In the genomic region with DNA sequence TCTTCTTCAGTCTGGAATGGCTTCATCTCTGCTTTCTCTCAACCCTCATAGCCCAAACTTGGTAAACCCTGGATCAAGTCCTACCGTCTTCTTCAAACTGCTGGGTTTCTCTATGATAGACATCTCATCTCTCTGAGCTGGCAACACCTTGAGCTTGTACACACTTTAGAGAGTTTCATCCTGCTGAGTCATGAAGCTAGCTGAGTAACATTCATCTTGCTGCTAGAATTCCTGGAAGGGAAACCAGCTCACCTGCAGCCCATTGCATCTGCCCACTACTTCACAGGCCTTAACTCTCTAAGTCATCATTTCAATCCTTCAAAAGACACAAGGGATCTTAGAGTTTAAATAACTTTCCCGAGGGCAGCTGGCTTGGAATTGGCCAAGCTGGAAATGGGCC, we compare ENCODE assay signal across 14 cellular contexts.
DNase-seq lines count a peak whose midpoint lies in the region; ATAC-seq, FAIRE-seq and TF ChIP-seq lines count a peak whose summit lies in the region.
"Had no signal": no experiment of that assay in that cellular context is flagged by ENCODE, and none has a peak within 500 bp of the region (broad histone marks: within the 10 kb centered on the region; RNA-seq: fewer than 3 reads in every experiment).

No MANE protein-coding gene starts in this region.

- H2BK15ac ChIP-seq in mesendoderm (replicated peaks; ENCODE audit: low read depth), result no peak overlapping the region

- no peak overlapping the region for H3K27ac ChIP-seq in mesendoderm (ENCODE audit: low read depth, low read length)
- H3K27ac ChIP-seq: HL-60 had no signal

- H2BK5ac ChIP-seq in mesendoderm (ENCODE audit: low read length), result no peak overlapping the region

- H3K36me3 ChIP-seq in bronchial epithelial cell (ENCODE audit: control insufficient read depth, insufficient read depth, low read length), result no peaks in the 10 kb centered on the region
- no peaks in the 10 kb centered on the region for H3K36me3 ChIP-seq in mesendoderm (ENCODE audit: control insufficient read depth, insufficient read depth, low read length)
- no peaks in the 10 kb centered on the region for H3K36me3 ChIP-seq in BE2C

- no peak overlapping the region for H3K4ac ChIP-seq in mesendoderm (ENCODE audit: low read depth, low read length)

- H3K4me3 ChIP-seq in bronchial epithelial cell (ENCODE audit: low read depth, low read length) (no peak overlapping the region), mesendoderm (ENCODE audit: low read length) (no peak overlapping the region), BE2C (ENCODE audit: low read depth, low read length) (no peak overlapping the region)

- no peak for FAIRE-seq in bronchial epithelial cell (lab: Jason Lieb, UNC)

- H3K56ac ChIP-seq in mesendoderm (ENCODE audit: low read length), result no peak overlapping the region

- no peak overlapping the region for H3K27ac Mint-ChIP-seq in T-helper 2 cell treated with Interferon-gamma antibody and Interleukin-4, amounts not matched to agents 5 μg/mL and 100 μg/mL, for 36 hours

- no peak overlapping the region for H2AK5ac ChIP-seq in mesendoderm (ENCODE audit: low read length)

- H3K9me3 Mint-ChIP-seq in T-helper 2 cell treated with Interferon-gamma antibody and Interleukin-4, amounts not matched to agents 5 μg/mL and 100 μg/mL, for 36 hours, result no peaks in the 10 kb centered on the region

- H3K23ac ChIP-seq in mesendoderm (ENCODE audit: low read length), result no peak overlapping the region

- ATAC-seq in GM19395 (IDR thresholded peaks at IDR 0.05; ENCODE audit: unreplicated experiment), result no peak
- ATAC-seq: HCT116 had no signal

- DNase-seq in DMS53 (lab: John Stamatoyannopoulos, UW) (peak; percentile 42), NCI-H226 (peak; percentile 5), bronchial epithelial cell (ENCODE audit: low read depth) (peak; percentile 52), mesendoderm (peak; percentile 23), BE2C (no peak)
- no peak for DNase-seq in T-helper 2 cell treated with Interferon-gamma antibody and Interleukin-4, amounts not matched to agents 5 μg/mL and 100 μg/mL, for 36 hours (ENCODE audit: low spot score)
- DNase-seq: COR-L47, KBM-7, NCI-H1436, NCI-H2081, NCI-H510A treated with DMSO at 0.1 percent for 48 hours had no signal

- H3K27me3 ChIP-seq in bronchial epithelial cell (ENCODE audit: control insufficient read depth, insufficient read depth, low read length) (no peaks in the 10 kb centered on the region), mesendoderm (ENCODE audit: insufficient read depth, low read length, poor library complexity) (no peaks in the 10 kb centered on the region), BE2C (no peaks in the 10 kb centered on the region)

- H3K36me3 Mint-ChIP-seq in T-helper 2 cell treated with Interferon-gamma antibody and Interleukin-4, amounts not matched to agents 5 μg/mL and 100 μg/mL, for 36 hours (ENCODE audit: low read depth), result no peaks in the 10 kb centered on the region

- no peak for TF ChIP-seq CTCF in bronchial epithelial cell (IDR thresholded peaks at IDR 0.05; ENCODE audit: insufficient read depth, low read length, severe bottlenecking)
- no peak for TF ChIP-seq CTCF in BE2C (IDR thresholded peaks at IDR 0.05; ENCODE audit: low read depth, low read length)

- H3K4me3 Mint-ChIP-seq in T-helper 2 cell treated with Interferon-gamma antibody and Interleukin-4, amounts not matched to agents 5 μg/mL and 100 μg/mL, for 36 hours, result no peak overlapping the region

- peaks cover 9% of the 10 kb centered on the region for H3K27me3 Mint-ChIP-seq in T-helper 2 cell treated with Interferon-gamma antibody and Interleukin-4, amounts not matched to agents 5 μg/mL and 100 μg/mL, for 36 hours (ENCODE audit: low read depth)

- no CpG with 5 or more reads among the region's 2 CpGs for WGBS in mesendoderm (ENCODE audit: extremely low coverage, insufficient coverage, low lambda C conversion rate)

- H3K79me2 ChIP-seq in mesendoderm (ENCODE audit: control insufficient read depth, insufficient read depth, low read length), result no peaks in the 10 kb centered on the region

- H3K18ac ChIP-seq in mesendoderm (ENCODE audit: low read length), result no peak overlapping the region

- H3K4me1 ChIP-seq in mesendoderm (ENCODE audit: control insufficient read depth, low read depth, low read length), result no peaks in the 10 kb centered on the region
- H3K4me1 ChIP-seq in BE2C, result no peaks in the 10 kb centered on the region

- H3K79me1 ChIP-seq in mesendoderm (ENCODE audit: low read length), result no peaks in the 10 kb centered on the region

- H3K4me1 Mint-ChIP-seq in T-helper 2 cell treated with Interferon-gamma antibody and Interleukin-4, amounts not matched to agents 5 μg/mL and 100 μg/mL, for 36 hours (ENCODE audit: low read depth), result no peaks in the 10 kb centered on the region

- no peak overlapping the region for H3K4me2 ChIP-seq in mesendoderm (ENCODE audit: low read length)

- no peak overlapping the region for H4K8ac ChIP-seq in mesendoderm (ENCODE audit: low read depth, low read length)

- no peak overlapping the region for H4K5ac ChIP-seq in mesendoderm (ENCODE audit: low read length)

- no peak overlapping the region for H2BK120ac ChIP-seq in mesendoderm (ENCODE audit: low read depth, low read length)

- no peaks in the 10 kb centered on the region for H3K9me3 ChIP-seq in BE2C

- H3K9ac ChIP-seq in mesendoderm (ENCODE audit: low read length), result no peak overlapping the region

Comparison
In these comparisons a context has a peak if more than half of its experiments do, and no peak if none do; other contexts are left out.
1. DNase-seq: peak in DMS53 (single experiment), NCI-H226 (single experiment), bronchial epithelial cell (single experiment) and mesendoderm (single experiment); none in BE2C (single experiment) and T-helper 2 cell treated with Interferon-gamma antibody and Interleukin-4, amounts not matched to agents 5 μg/mL and 100 μg/mL, for 36 hours (single experiment).